ENCODE assay signal across 1 cellular context in genomic region chr12:57771873-57772428, GRCh38.
TF ChIP-seq lines count a peak whose summit lies in the region.

Gene METTL1 (minus strand): TSS chr12:57772105. CDS start chr12:57772083, 22 bp downstream.

TF ChIP-seq in HEK293, 187 proteins besides CTCF, POLR2A, EP300 and RAD21 (continued from another document):
- no peak for TF ChIP-seq ZBTB49 (tag by site-specific recombination; IDR thresholded peaks at IDR 0.05; ENCODE audit: low read depth)
- TF ChIP-seq ZNF157 (tag by site-specific recombination; IDR thresholded peaks at IDR 0.05) = no peak
- TF ChIP-seq ZBTB17 (tag by site-specific recombination; IDR thresholded peaks at IDR 0.05) = peak; percentile 99
- no peak for TF ChIP-seq ZNF362 (tag by site-specific recombination; IDR thresholded peaks at IDR 0.05)
- TF ChIP-seq AEBP2 (tag by site-specific recombination; IDR thresholded peaks at IDR 0.05; ENCODE audit: borderline replicate concordance) = no peak
- no peak for TF ChIP-seq ZNF19 (tag by site-specific recombination; IDR thresholded peaks at IDR 0.05; ENCODE audit: low read depth)
- TF ChIP-seq SCRT1 (tag by site-specific recombination; IDR thresholded peaks at IDR 0.05; ENCODE audit: borderline replicate concordance) = no peak
- no peak for TF ChIP-seq PRDM2 (tag by site-specific recombination; IDR thresholded peaks at IDR 0.05; ENCODE audit: borderline replicate concordance)
- TF ChIP-seq ZNF549 (tag by site-specific recombination; IDR thresholded peaks at IDR 0.05) = no peak
- peak; percentile 79; the same call in 1 of the 2 replicates for TF ChIP-seq ZNF394 (tag by site-specific recombination; IDR thresholded peaks at IDR 0.05; ENCODE audit: borderline replicate concordance)
- no peak for TF ChIP-seq ZNF175 (tag by site-specific recombination; IDR thresholded peaks at IDR 0.05)
- no peak for TF ChIP-seq ZNF26 (tag by site-specific recombination; IDR thresholded peaks at IDR 0.05)
- no peak for TF ChIP-seq ZNF791 (tag by site-specific recombination; IDR thresholded peaks at IDR 0.05)
- no peak for TF ChIP-seq ZNF398 (tag by site-specific recombination; IDR thresholded peaks at IDR 0.05)
- peak; percentile 92; the same call in 1 of the 2 replicates for TF ChIP-seq ZNF24 (tag by site-specific recombination; IDR thresholded peaks at IDR 0.05)
- TF ChIP-seq ZNF292 (tag by site-specific recombination; IDR thresholded peaks at IDR 0.05; ENCODE audit: borderline replicate concordance, low read depth) = no peak
- no peak for TF ChIP-seq BCL6B (tag by site-specific recombination; IDR thresholded peaks at IDR 0.05)
- peak; percentile 55; the same call in 1 of the 2 replicates for TF ChIP-seq ZNF610 (tag by site-specific recombination; IDR thresholded peaks at IDR 0.05; ENCODE audit: borderline replicate concordance)
- no peak for TF ChIP-seq ZNF555 (tag by site-specific recombination; conservative IDR thresholded peaks at IDR 0.05)
- TF ChIP-seq ZNF140 (tag by site-specific recombination; IDR thresholded peaks at IDR 0.05) = no peak
- peak; percentile 85 for TF ChIP-seq ZNF76 (tag by site-specific recombination; IDR thresholded peaks at IDR 0.05; ENCODE audit: borderline replicate concordance, low read depth)
- TF ChIP-seq RBAK (tag by site-specific recombination; IDR thresholded peaks at IDR 0.05) = no peak
- TF ChIP-seq ZNF416 (tag by site-specific recombination; IDR thresholded peaks at IDR 0.05) = no peak
- TF ChIP-seq ZFHX2 (tag by site-specific recombination; conservative IDR thresholded peaks at IDR 0.05) = peak; percentile 89
- TF ChIP-seq ZNF324 (tag by site-specific recombination; IDR thresholded peaks at IDR 0.05) = peak; percentile 94; the same call in 1 of the 2 replicates
